Comparison of ENCODE assay signal across 29 cellular contexts in the genomic region with DNA sequence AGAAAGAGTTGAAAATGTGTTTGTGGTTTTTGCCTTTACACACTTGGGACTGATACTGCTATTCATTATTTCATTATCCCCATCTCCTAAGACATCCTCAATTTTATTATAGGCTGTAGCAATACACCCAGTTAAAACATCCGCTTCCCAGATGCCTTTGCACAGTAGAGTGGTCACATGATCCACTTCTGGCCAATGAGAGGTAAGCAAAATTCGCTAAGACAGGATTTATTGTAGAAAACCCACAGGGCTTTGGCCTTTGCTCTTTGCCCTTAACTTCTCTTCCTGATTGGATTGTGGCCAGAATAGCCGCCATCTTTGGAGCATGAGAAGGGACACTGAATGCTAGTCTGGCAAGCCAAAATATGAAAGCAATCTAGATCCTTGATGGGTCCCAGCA. TPM values are rescaled to one million over a fixed set of nuclear protein-coding genes. Genes with fewer than 3 reads are reported as not detected.
DNase-seq lines count a peak whose midpoint lies in the region; ATAC-seq and TF ChIP-seq lines count a peak whose summit lies in the region.
"Had no signal": no experiment of that assay in that cellular context is flagged by ENCODE, and none has a peak within 500 bp of the region (broad histone marks: within the 10 kb centered on the region; RNA-seq: fewer than 3 reads in every experiment).

No MANE protein-coding gene starts in this region.

- no peaks in the 10 kb centered on the region for H3K36me3 Mint-ChIP-seq in osteocyte (ENCODE audit: unreplicated experiment)
- H3K36me3 Mint-ChIP-seq: activated naive CD4-positive, alpha-beta T cell treated with anti-CD3 and anti-CD28 coated beads, Interleukin-2, amount 50 U/mL, for 72 hours had no signal

- H3K36me3 ChIP-seq in esophagus squamous epithelium, result no peaks in the 10 kb centered on the region
- H3K36me3 ChIP-seq in transverse colon, result no peaks in the 10 kb centered on the region
- H3K36me3 ChIP-seq: BLaER1, heart left ventricle, SJCRH30, thoracic aorta had no signal

- peaks cover 31% of the 10 kb centered on the region for H3K4me1 Mint-ChIP-seq in osteocyte (ENCODE audit: unreplicated experiment)

- H3K9me3 ChIP-seq in esophagus squamous epithelium (no peaks in the 10 kb centered on the region), transverse colon (no peaks in the 10 kb centered on the region)
- H3K9me3 ChIP-seq: BLaER1, heart left ventricle, SJCRH30, thoracic aorta had no signal

- H3K4me1 ChIP-seq in esophagus squamous epithelium (peaks cover 0 to 10% (median 0%) of the 10 kb centered on the region in 3 donors), transverse colon (peaks cover 0 to 2% (median 0%) of the 10 kb centered on the region in 4 donors)
- H3K4me1 ChIP-seq: BLaER1, SJCRH30 had no signal

- H3K4me3 ChIP-seq in esophagus squamous epithelium, result no peak overlapping the region
- no peak overlapping the region for H3K4me3 ChIP-seq in transverse colon
- H3K4me3 ChIP-seq: BLaER1, GM12878, heart left ventricle, SJCRH30, skin epidermis, thoracic aorta had no signal

- TF ChIP-seq EP300 in transverse colon (IDR thresholded peaks at IDR 0.05; ENCODE audit: low read depth), result no peak

- no peaks in the 10 kb centered on the region for H3K9me3 Mint-ChIP-seq in osteocyte (ENCODE audit: unreplicated experiment)
- H3K9me3 Mint-ChIP-seq: activated naive CD4-positive, alpha-beta T cell treated with anti-CD3 and anti-CD28 coated beads, Interleukin-2, amount 50 U/mL, for 72 hours; naive thymus-derived CD4-positive, alpha-beta T cell had no signal

- H3K4me3 Mint-ChIP-seq in osteocyte (ENCODE audit: unreplicated experiment), result no peak overlapping the region
- H3K4me3 Mint-ChIP-seq: naive thymus-derived CD4-positive, alpha-beta T cell had no signal

- H3K27ac Mint-ChIP-seq in osteocyte (ENCODE audit: unreplicated experiment), result peak overlapping the region; percentile 4
- H3K27ac Mint-ChIP-seq: activated naive CD4-positive, alpha-beta T cell treated with anti-CD3 and anti-CD28 coated beads, Interleukin-2, amount 50 U/mL, for 72 hours; naive thymus-derived CD4-positive, alpha-beta T cell had no signal

- intact Hi-C loops in esophagus squamous epithelium (cut with DNase I) (no loop called here), transverse colon (cut with DNase I; ENCODE audit: low total_unique reads) (no loop called here)

- no peaks in the 10 kb centered on the region for H3K27me3 Mint-ChIP-seq in osteocyte (ENCODE audit: unreplicated experiment)

- ATAC-seq in HG02981 (IDR thresholded peaks at IDR 0.05; ENCODE audit: unreplicated experiment) (no peak), HG03045 (IDR thresholded peaks at IDR 0.05; ENCODE audit: unreplicated experiment) (no peak)
- ATAC-seq: activated naive CD4-positive, alpha-beta T cell treated with anti-CD3 and anti-CD28 coated beads, Interleukin-2, amount 50 U/mL, for 72 hours; GM12878; naive thymus-derived CD4-positive, alpha-beta T cell had no signal

- no peak for TF ChIP-seq CTCF in esophagus squamous epithelium (IDR thresholded peaks at IDR 0.05)
- TF ChIP-seq CTCF in osteocyte (IDR thresholded peaks at IDR 0.05), result no peak
- TF ChIP-seq CTCF in transverse colon (IDR thresholded peaks at IDR 0.05), result no peak

- no peaks in the 10 kb centered on the region for H3K27me3 ChIP-seq in esophagus squamous epithelium
- H3K27me3 ChIP-seq in transverse colon, result no peaks in the 10 kb centered on the region
- H3K27me3 ChIP-seq: BLaER1, heart left ventricle, SJCRH30 had no signal

- TF ChIP-seq POLR2A in esophagus squamous epithelium (IDR thresholded peaks at IDR 0.05) (no peak), transverse colon (IDR thresholded peaks at IDR 0.05) (no peak)

- in situ Hi-C loops in transverse colon (cut with MboI; ENCODE audit: low pct_ligation_motif_present in 1 of 4, low pct_unique_long_range_greater_than_20kb in 1 of 4, low sequenced_read_pairs in 3 of 4), result no loop called here

- 86 to 89% methylated on average over 3 of the region's 3 CpGs for WGBS in esophagus squamous epithelium, 2 donors
- WGBS in transverse colon (ENCODE audit: low coverage in 1 of 2), 2 donors, result 82% methylated on average over 3 of the region's 3 CpGs

- DNase-seq in RPMI8226 (peak; percentile 19), esophagus squamous epithelium (lab: John Stamatoyannopoulos, UW) (no peak), osteocyte (ENCODE audit: extremely low spot score, unreplicated experiment) (no peak), transverse colon (no peak), anterior cingulate cortex (lab: John Stamatoyannopoulos, UW) (no peak)
- DNase-seq: activated CD4-positive, alpha-beta T cell treated with anti-CD3 and anti-CD28 coated beads for 4 hours; activated effector memory CD4-positive, alpha-beta T cell treated with Interleukin-2 at 50 U/mL for 16 hours; central memory CD4-positive, alpha-beta T cell; cortex of kidney; DMS153; effector memory CD4-positive, alpha-beta T cell; midbrain; naive thymus-derived CD4-positive, alpha-beta T cell; NCI-H1048; NCI-H446 treated with DMSO at 0.1 percent for 48 hours; nucleus accumbens; SJCRH30; stimulated activated naive CD4-positive, alpha-beta T cell; T1000 had no signal

- H3K27ac ChIP-seq in esophagus squamous epithelium, result peak overlapping the region in 3 of 4 donors; percentile 18 to 61 (median 47)
- peak overlapping the region in 3 of 4 donors; percentile 43 to 68 (median 56) for H3K27ac ChIP-seq in transverse colon
- H3K27ac ChIP-seq: BLaER1, epithelial cell of prostate, SJCRH30, thoracic aorta, VCaP had no signal

RNA-seq across cellular contexts. Expression of a gene that starts 53.1 kb away (rescaled TPM):
- total RNA-seq in esophagus squamous epithelium (10 to 100 TPM; 13.7 to 75.7 (median 24.1) TPM), osteocyte (17.9 and 22.4 TPM in 2 replicates), transverse colon (10 to 100 TPM; 15.2 to 77.4 (median 45.4) TPM)
- total RNA-seq: GM12878 had no signal
